ENCODE assay signal across 8 cellular contexts in the genomic region with DNA sequence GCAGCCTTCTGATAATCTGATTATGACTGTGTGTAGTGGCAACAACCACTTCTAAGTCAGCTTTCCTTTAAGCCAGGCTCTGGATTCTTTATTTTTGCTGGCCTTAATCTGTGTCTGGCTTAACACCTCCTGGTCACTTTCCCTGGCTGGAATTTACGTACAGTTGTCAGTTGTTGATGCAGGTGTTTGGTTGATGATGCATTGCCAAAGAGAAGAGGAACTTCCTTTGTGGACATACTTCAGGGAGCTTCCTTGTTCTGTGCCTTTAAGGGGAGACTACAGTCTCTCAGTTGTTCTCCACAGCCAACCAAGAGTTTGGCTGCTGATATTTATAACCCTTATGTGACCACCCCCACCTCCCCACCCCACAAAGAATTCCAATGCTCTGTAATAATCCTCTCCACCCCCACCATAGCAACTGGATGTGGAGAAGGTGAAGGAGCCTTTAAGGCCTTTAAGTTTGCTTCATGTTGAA.
A peak's percentile ranks its signal among the peaks of the same experiment; 100 is the strongest.
DNase-seq lines count a peak whose midpoint lies in the region; TF ChIP-seq lines count a peak whose summit lies in the region.

No MANE protein-coding gene starts in this region.

- no peak for TF ChIP-seq CTCF in Peyer's patch (IDR thresholded peaks at IDR 0.05)
- TF ChIP-seq CTCF in prostate gland (IDR thresholded peaks at IDR 0.05) = no peak
- TF ChIP-seq CTCF in GM13977 (IDR thresholded peaks at IDR 0.05; ENCODE audit: extremely low read depth, insufficient read depth, missing control alignments) = no peak

- peaks cover 4 to 59% (median 13%) of the 10 kb centered on the region in 4 donors for H3K4me1 ChIP-seq in Peyer's patch
- peaks cover 12% of the 10 kb centered on the region for H3K4me1 ChIP-seq in prostate gland (replicated peaks)

- H3K27ac ChIP-seq in Peyer's patch (peak overlapping the region in 3 of 4 donors; percentile 8 to 55 (median 15)), prostate gland (peak overlapping the region; percentile 49 to 50)

- H3K9me3 ChIP-seq in Peyer's patch (no peaks in the 10 kb centered on the region), prostate gland (no peaks in the 10 kb centered on the region)

- peak; percentile 61 for DNase-seq in GM04503 (ENCODE audit: low read depth)
- no peak for DNase-seq in Peyer's patch
- peak; percentile 71 for DNase-seq in fibroblast of peridontal ligament (ENCODE audit: extremely low read depth)
- no peak for DNase-seq in prostate gland (ENCODE audit: low spot score)
- DNase-seq in G401 (ENCODE audit: low spot score) = no peak
- DNase-seq in stimulated activated CD4-positive, alpha-beta T cell treated with anti-CD3 and anti-CD28 coated beads, Interleukin-4, amount 100 ng/mL, for 24 hours = no peak
- no peak for DNase-seq in GM13977 (ENCODE audit: low spot score)
- DNase-seq in NCI-H146 treated with DMSO at 0.1 percent for 48 hours (lab: John Stamatoyannopoulos, UW; ENCODE audit: unreplicated experiment) = no peak

- WGBS in prostate gland = 0% methylated on average over 1 of the region's 1 CpG

- TF ChIP-seq POLR2A in Peyer's patch (IDR thresholded peaks at IDR 0.05) (no peak), prostate gland (IDR thresholded peaks at IDR 0.05) (no peak)

- intact Hi-C loops in prostate gland (cut with DNase I) = no loop called here

- in situ Hi-C loops in G401 (cut with HindIII; ENCODE audit: low sequenced_read_pairs) = no loop called here
- in situ Hi-C loops in GM13977 (cut with MboI; ENCODE audit: low pct_unique_long_range_greater_than_20kb, low sequenced_read_pairs, unreplicated experiment) = no loop called here

- H3K36me3 ChIP-seq in Peyer's patch = no peaks in the 10 kb centered on the region
- no peaks in the 10 kb centered on the region for H3K36me3 ChIP-seq in prostate gland

- H3K27me3 ChIP-seq in Peyer's patch (no peaks in the 10 kb centered on the region), prostate gland (replicated peaks; ENCODE audit: insufficient read depth) (no peaks in the 10 kb centered on the region)

- no peak overlapping the region for H3K4me3 ChIP-seq in Peyer's patch
- no peak overlapping the region for H3K4me3 ChIP-seq in prostate gland

Comparison
In these comparisons a context has a peak if more than half of its experiments do, and no peak if none do; other contexts are left out.
1. DNase-seq: peak in GM04503 (single experiment) and fibroblast of peridontal ligament (single experiment); none in Peyer's patch (0 of 3), prostate gland (single experiment), G401 (single experiment), stimulated activated CD4-positive, alpha-beta T cell treated with anti-CD3 and anti-CD28 coated beads, Interleukin-4, amount 100 ng/mL, for 24 hours (single experiment), GM13977 (single experiment) and NCI-H146 treated with DMSO at 0.1 percent for 48 hours (single experiment).